Comparison of ENCODE assay signal across 14 cellular contexts in genomic region chr10:103546401-103546800, GRCh38. TPM values are rescaled to one million over a fixed set of nuclear protein-coding genes. Genes with fewer than 3 reads are reported as not detected.
DNase-seq lines count a peak whose midpoint lies in the region; TF ChIP-seq lines count a peak whose summit lies in the region.
"Had no signal": no experiment of that assay in that cellular context is flagged by ENCODE, and none has a peak within 500 bp of the region (broad histone marks: within the 10 kb centered on the region; RNA-seq: fewer than 3 reads in every experiment).

No MANE protein-coding gene starts in this region.

- no peak for TF ChIP-seq POLR2A in suprapubic skin (IDR thresholded peaks at IDR 0.05)

- no peak for TF ChIP-seq EP300 in suprapubic skin (IDR thresholded peaks at IDR 0.05)

- DNase-seq in NCI-H510A treated with DMSO at 0.1 percent for 48 hours (lab: John Stamatoyannopoulos, UW) (peak; percentile 80), NCI-H510A (lab: John Stamatoyannopoulos, UW) (no peak), H7 (peak; percentile 14), cerebellum (ENCODE audit: low spot score) (peak; percentile 4), suprapubic skin (ENCODE audit: low spot score in 2 of 2) (peak; percentile 18 to 41), HCEC 1CT (no peak)
- DNase-seq in stimulated activated CD4-positive, alpha-beta T cell treated with anti-CD3 and anti-CD28 coated beads, Interleukin-4, amount 100 ng/mL, for 4 hours: no peak
- DNase-seq in activated CD8-positive, alpha-beta memory T cell treated with anti-CD3 and anti-CD28 coated beads, Interleukin-2, amount 50 U/mL, for 48 hours: no peak
- DNase-seq: DND-41, GDM1, GOT3, NCI-H1105, NCI-H187, PC-9 had no signal

- no peaks in the 10 kb centered on the region for H3K9me3 ChIP-seq in suprapubic skin

- WGBS in suprapubic skin: 100% methylated on average over 1 of the region's 1 CpG

- H3K4me3 ChIP-seq in H7 (ENCODE audit: insufficient read depth, low read depth, low read length) (no peak overlapping the region), suprapubic skin (no peak overlapping the region)
- H3K4me3 ChIP-seq: PC-9 had no signal

- no peak for TF ChIP-seq CTCF in suprapubic skin (IDR thresholded peaks at IDR 0.05)

- H3K36me3 ChIP-seq in H7 (replicated peaks; ENCODE audit: control insufficient read depth, insufficient read depth, low read length) (no peaks in the 10 kb centered on the region), suprapubic skin (no peaks in the 10 kb centered on the region)

- no peak overlapping the region for H3K27ac ChIP-seq in suprapubic skin
- H3K27ac ChIP-seq: PC-9 had no signal

- H3K27me3 ChIP-seq in H7 (ENCODE audit: control insufficient read depth, insufficient read depth, low read length): no peaks in the 10 kb centered on the region
- no peaks in the 10 kb centered on the region for H3K27me3 ChIP-seq in suprapubic skin

- H3K4me1 ChIP-seq in suprapubic skin: peaks cover 9% of the 10 kb centered on the region

RNA-seq across cellular contexts. Expression of gene NEURL1, which starts 52.9 kb away (rescaled TPM):
- 7.9 and 16.5 TPM in 2 replicates for total RNA-seq in H7 (2014; rRNA removed; shearing (Covaris generic))
- total RNA-seq in cerebellum: 16.8 TPM
- total RNA-seq in suprapubic skin: under 1 TPM in 2 of 4 donors, not detected in 2; 0.18 to 0.30 TPM

Comparison
In these comparisons a context has a peak if more than half of its experiments do, and no peak if none do; other contexts are left out.
1. DNase-seq: peak in NCI-H510A treated with DMSO at 0.1 percent for 48 hours (single experiment), H7 (single experiment), cerebellum (single experiment) and suprapubic skin (2 of 2); none in NCI-H510A (single experiment), HCEC 1CT (single experiment), stimulated activated CD4-positive, alpha-beta T cell treated with anti-CD3 and anti-CD28 coated beads, Interleukin-4, amount 100 ng/mL, for 4 hours (0 of 2) and activated CD8-positive, alpha-beta memory T cell treated with anti-CD3 and anti-CD28 coated beads, Interleukin-2, amount 50 U/mL, for 48 hours (single experiment).